ENCODE assay signal across 9 cellular contexts in the genomic region with DNA sequence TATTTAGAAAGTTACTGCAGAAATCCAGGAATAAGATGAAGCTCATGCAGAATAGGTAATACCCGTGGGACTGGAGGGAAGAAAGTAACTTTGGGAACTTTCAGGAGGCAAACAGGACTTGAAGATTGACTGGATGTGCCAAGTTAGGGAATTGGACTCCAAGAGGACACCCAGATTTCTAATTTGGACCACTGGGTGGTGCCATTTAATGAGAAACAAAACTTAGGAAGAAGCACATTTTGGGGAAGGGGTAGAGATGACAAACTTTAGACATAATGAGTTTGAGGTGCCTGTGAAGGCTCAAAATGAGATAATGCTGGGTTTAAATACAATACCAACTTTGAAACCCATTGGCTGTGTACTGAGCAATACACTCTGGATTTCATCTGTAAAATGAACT. TPM values are rescaled to one million over a fixed set of nuclear protein-coding genes. Genes with fewer than 3 reads are reported as not detected.
A peak's percentile ranks its signal among the peaks of the same experiment; 100 is the strongest.
DNase-seq lines count a peak whose midpoint lies in the region; ATAC-seq, FAIRE-seq and TF ChIP-seq lines count a peak whose summit lies in the region.
"Had no signal": no experiment of that assay in that cellular context is flagged by ENCODE, and none has a peak within 500 bp of the region (broad histone marks: within the 10 kb centered on the region; RNA-seq: fewer than 3 reads in every experiment).

No MANE protein-coding gene starts in this region.

- DNase-seq in CD14-positive monocyte (ENCODE audit: low spot score) (no peak), GM13977 (ENCODE audit: low spot score) (no peak), iPS-NIHi11 (ENCODE audit: low spot score) (peak; percentile 26), sigmoid colon (no peak), NCI-H2107 treated with DMSO at 0.1 percent for 48 hours (lab: John Stamatoyannopoulos, UW; ENCODE audit: unreplicated experiment) (no peak)
- DNase-seq: SHP77 treated with DMSO at 0.1 percent for 48 hours had no signal

- peaks cover 0 to 22% (median 15%) of the 10 kb centered on the region in 4 donors for H3K4me1 ChIP-seq in sigmoid colon

- ATAC-seq in HG03108 (IDR thresholded peaks at IDR 0.05; ENCODE audit: unreplicated experiment): no peak

- no peaks in the 10 kb centered on the region for H3K9me3 Mint-ChIP-seq in CD14-positive monocyte

- H3K27me3 Mint-ChIP-seq in CD14-positive monocyte (ENCODE audit: low read depth in 3 of 3): no peaks in the 10 kb centered on the region

- no peak for TF ChIP-seq EP300 in sigmoid colon (IDR thresholded peaks at IDR 0.05)

- H3K27ac ChIP-seq in sigmoid colon: no peak overlapping the region

- peaks cover 0 to 4% (median 0%) of the 10 kb centered on the region in 4 donors for H3K36me3 ChIP-seq in sigmoid colon

- in situ Hi-C loops in GM13977 (cut with MboI; ENCODE audit: low pct_unique_long_range_greater_than_20kb, low sequenced_read_pairs, unreplicated experiment): loop anchor here (25.0 kb wide), 1 partner anchor 532 kb away; a partner anchor contains a TSS

- peak; percentile 28 for FAIRE-seq in TTC549 (lab: Jason Lieb, UNC)

- intact Hi-C loops in CD14-positive monocyte (cut with micrococcal nuclease) (no loop called here), sigmoid colon (cut with DNase I) (no loop called here)

- peaks cover 69% of the 10 kb centered on the region for H3K4me1 Mint-ChIP-seq in CD14-positive monocyte

- 77 to 85% methylated on average over 1 of the region's 1 CpG for WGBS in sigmoid colon, 2 donors

- TF ChIP-seq POLR2A in sigmoid colon (IDR thresholded peaks at IDR 0.05): no peak

- H3K9me3 ChIP-seq in sigmoid colon: no peaks in the 10 kb centered on the region

- H3K27me3 ChIP-seq in sigmoid colon: no peaks in the 10 kb centered on the region

- H3K36me3 Mint-ChIP-seq in CD14-positive monocyte: peaks cover 1 to 6% of the 10 kb centered on the region in 2 donors

- no peak overlapping the region for H3K4me3 ChIP-seq in sigmoid colon
- H3K4me3 ChIP-seq: lung had no signal

- peak; percentile 53 for TF ChIP-seq CTCF in CD14-positive monocyte (IDR thresholded peaks at IDR 0.05)
- TF ChIP-seq CTCF in GM13977 (IDR thresholded peaks at IDR 0.05; ENCODE audit: extremely low read depth, insufficient read depth, missing control alignments): peak; percentile 37
- no peak for TF ChIP-seq CTCF in sigmoid colon (IDR thresholded peaks at IDR 0.05)

- peak overlapping the region in 3 of 7 donors; percentile 38 to 50 (median 42) for H3K27ac Mint-ChIP-seq in CD14-positive monocyte

- no peak overlapping the region for H3K4me3 Mint-ChIP-seq in CD14-positive monocyte

RNA-seq across cellular contexts. Expression of a gene that starts 3.3 kb away (rescaled TPM):
- polyA plus RNA-seq in CD14-positive monocyte (10 to 100 TPM; 16.8 to 21.0 TPM), sigmoid colon (10 to 100 TPM; 13.4 to 33.4 (median 16.8) TPM)
- 10 to 100 TPM; 10.7 to 19.3 (median 14.8) TPM for total RNA-seq in sigmoid colon

RNA-seq across cellular contexts. Expression of a gene that starts 14.4 kb away (rescaled TPM):
- polyA plus RNA-seq in CD14-positive monocyte: 10 to 100 TPM; 10.5 to 10.8 TPM
- total RNA-seq in sigmoid colon: 10 to 100 TPM; 16.6 to 30.9 (median 21.3) TPM
- 10 to 100 TPM in 2 of 3 donors, 1 to 10 TPM in 1; 7.4 to 17.7 (median 16.2) TPM for polyA plus RNA-seq in sigmoid colon

RNA-seq across cellular contexts. Expression of a gene that starts 18.2 kb away (rescaled TPM):
- polyA plus RNA-seq in CD14-positive monocyte (under 1 TPM in 1 of 2 donors, not detected in 1; 0.01 TPM), sigmoid colon (1 to 10 TPM in 1 of 3 donors, under 1 TPM in 2; 0.23 to 4.5 (median 0.60) TPM)
- total RNA-seq in sigmoid colon: 10 to 100 TPM in 2 of 4 donors, 1 to 10 TPM in 2; 6.4 to 78.2 (median 10.8) TPM

RNA-seq across cellular contexts. Expression of a gene that starts 21.3 kb away (rescaled TPM):
- polyA plus RNA-seq in CD14-positive monocyte (10 to 100 TPM; 11.0 to 11.3 TPM), sigmoid colon (10 to 100 TPM; 16.2 to 22.2 (median 17.3) TPM)
- total RNA-seq in sigmoid colon: 10 to 100 TPM; 11.4 to 24.1 (median 13.1) TPM

RNA-seq across cellular contexts. Expression of a gene that starts 21.5 kb away (rescaled TPM):
- polyA plus RNA-seq in CD14-positive monocyte (100 to 1,000 TPM; 101 to 119 TPM), sigmoid colon (100 to 1,000 TPM; 113 to 194 (median 123) TPM)
- total RNA-seq in sigmoid colon: 100 to 1,000 TPM in 1 of 4 donors, 10 to 100 TPM in 3; 79.6 to 113 (median 92.6) TPM

Comparison
In these comparisons a context has a peak if more than half of its experiments do, and no peak if none do; other contexts are left out.
1. CTCF ChIP-seq: peak in CD14-positive monocyte (single experiment) and GM13977 (single experiment); none in sigmoid colon (0 of 4).